Comparison of ENCODE assay signal across 12 cellular contexts in the genomic region with DNA sequence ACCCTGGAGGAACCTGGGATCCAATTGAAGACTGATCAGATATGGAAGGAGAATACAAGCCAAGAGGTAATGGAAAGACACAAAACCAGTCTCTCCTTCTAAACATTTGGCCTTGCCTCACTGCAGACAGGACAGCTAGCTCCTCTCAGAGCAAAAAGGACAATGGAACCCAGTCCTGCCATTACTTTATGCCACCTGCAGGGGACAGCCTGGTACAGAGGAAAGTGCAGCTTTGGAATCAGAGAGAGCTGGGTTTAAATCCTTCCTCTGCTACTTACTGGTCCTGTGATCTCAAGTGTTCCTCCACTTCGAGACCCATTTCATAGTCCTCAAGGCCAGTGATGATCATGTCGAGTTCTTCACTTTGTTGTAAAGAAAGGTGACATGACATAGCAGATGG.
DNase-seq lines count a peak whose midpoint lies in the region; ATAC-seq and TF ChIP-seq lines count a peak whose summit lies in the region.
"Had no signal": no experiment of that assay in that cellular context is flagged by ENCODE, and none has a peak within 500 bp of the region (broad histone marks: within the 10 kb centered on the region; RNA-seq: fewer than 3 reads in every experiment).

No MANE protein-coding gene starts in this region.

- no peaks in the 10 kb centered on the region for H3F3A ChIP-seq in PC-3 (ENCODE audit: low read length, unreplicated experiment)

- H4K20me1 ChIP-seq in PC-3 (ENCODE audit: low read length): no peaks in the 10 kb centered on the region

- intact Hi-C loops in cardiac septum (cut with DNase I) (no loop called here), left ventricle myocardium inferior (cut with micrococcal nuclease) (no loop called here), PC-3 (cut with micrococcal nuclease) (no loop called here), upper lobe of right lung (cut with DNase I) (no loop called here)

- H3K36me3 ChIP-seq in left ventricle myocardium inferior: no peaks in the 10 kb centered on the region
- H3K36me3 ChIP-seq in PC-3 (ENCODE audit: low read depth, low read length): peaks cover 2% of the 10 kb centered on the region; the same call in 1 of the 2 replicates
- no peaks in the 10 kb centered on the region for H3K36me3 ChIP-seq in upper lobe of right lung

- ATAC-seq in PC-3 (no peak), upper lobe of right lung (no peak), GM21723 (IDR thresholded peaks at IDR 0.05; ENCODE audit: unreplicated experiment) (no peak)

- POLR2A ChIA-PET in PC-3 (lab: Charles Lee; ENCODE audit: unreplicated experiment): no interaction called here

- peak; percentile 2 for DNase-seq in cardiac septum (ENCODE audit: low spot score)
- no peak for DNase-seq in left ventricle myocardium inferior
- no peak for DNase-seq in PC-3
- DNase-seq in epithelial cell of proximal tubule (ENCODE audit: low read depth): no peak
- DNase-seq in upper lobe of right lung: no peak
- DNase-seq in cerebellar nuclear complex (lab: John Stamatoyannopoulos, UW): no peak
- no peak for DNase-seq in activated T-cell treated with anti-CD3 and anti-CD28 coated beads, Interleukin-2, amount 50 U/mL, for 48 hours
- DNase-seq: activated naive CD4-positive, alpha-beta T cell; HCEC 1CT; MM.1S had no signal

- CTCF ChIA-PET in PC-3 (lab: Charles Lee): interaction anchor here (1.1 kb wide), 1 partner anchor 40 kb away, joined by 3 read pairs; no protein-coding TSS in a partner anchor

- H3K4me1 ChIP-seq in left ventricle myocardium inferior (peaks cover 16% of the 10 kb centered on the region), PC-3 (ENCODE audit: insufficient read depth, low read length) (0 out of 2 replicates have a peak, but pooled peaks cover 6% of the 10 kb centered on the region), upper lobe of right lung (peaks cover 20% of the 10 kb centered on the region)
- H3K4me1 ChIP-seq: parathyroid adenoma had no signal

- H3K9me3 ChIP-seq in left ventricle myocardium inferior (replicated peaks) (no peaks in the 10 kb centered on the region), PC-3 (ENCODE audit: low read length) (no peaks in the 10 kb centered on the region), upper lobe of right lung (no peaks in the 10 kb centered on the region)

- no peaks in the 10 kb centered on the region for H3K9me2 ChIP-seq in PC-3 (replicated peaks; ENCODE audit: low read length)

- H3K4me2 ChIP-seq in PC-3 (ENCODE audit: low read length): no peak overlapping the region

- H3K4me3 ChIP-seq in left ventricle myocardium inferior: no peak overlapping the region
- H3K4me3 ChIP-seq in PC-3 (ENCODE audit: low read length): no peak overlapping the region
- no peak overlapping the region for H3K4me3 ChIP-seq in epithelial cell of proximal tubule (ENCODE audit: low read depth, low read length)
- H3K4me3 ChIP-seq in upper lobe of right lung: no peak overlapping the region

- no peak for TF ChIP-seq CTCF in left ventricle myocardium inferior (IDR thresholded peaks at IDR 0.05; ENCODE audit: borderline replicate concordance)
- peak; percentile 29; the same call in 1 of the 2 replicates for TF ChIP-seq CTCF in PC-3 (conservative IDR thresholded peaks at IDR 0.05; ENCODE audit: low read depth, low read length)
- TF ChIP-seq CTCF in epithelial cell of proximal tubule (conservative IDR thresholded peaks at IDR 0.05; ENCODE audit: low read depth, low read length): peak; percentile 20
- TF ChIP-seq CTCF in upper lobe of right lung (IDR thresholded peaks at IDR 0.05): peak; percentile 13

- H3K27ac ChIP-seq in left ventricle myocardium inferior (replicated peaks) (no peak overlapping the region), PC-3 (ENCODE audit: low read length) (no peak overlapping the region), upper lobe of right lung (no peak overlapping the region)
- H3K27ac ChIP-seq: parathyroid adenoma had no signal

- H3K79me2 ChIP-seq in PC-3 (ENCODE audit: low read length): no peaks in the 10 kb centered on the region
- H3K79me2 ChIP-seq: parathyroid adenoma had no signal

- H3K9ac ChIP-seq in PC-3 (ENCODE audit: low read length): no peak overlapping the region
- H3K9ac ChIP-seq: parathyroid adenoma had no signal

- H3K27me3 ChIP-seq in left ventricle myocardium inferior (ENCODE audit: low read depth) (no peaks in the 10 kb centered on the region), PC-3 (ENCODE audit: low read length) (no peaks in the 10 kb centered on the region), upper lobe of right lung (no peaks in the 10 kb centered on the region)

- no TSS peak for BruUV-seq in PC-3 (replicated peaks; lab: Mats Ljungman, UMichigan)

- H2AFZ ChIP-seq in PC-3 (ENCODE audit: low read length): no peak overlapping the region
- H2AFZ ChIP-seq: parathyroid adenoma had no signal
